13 cellular contexts compared by ENCODE assay signal in the genomic region with DNA sequence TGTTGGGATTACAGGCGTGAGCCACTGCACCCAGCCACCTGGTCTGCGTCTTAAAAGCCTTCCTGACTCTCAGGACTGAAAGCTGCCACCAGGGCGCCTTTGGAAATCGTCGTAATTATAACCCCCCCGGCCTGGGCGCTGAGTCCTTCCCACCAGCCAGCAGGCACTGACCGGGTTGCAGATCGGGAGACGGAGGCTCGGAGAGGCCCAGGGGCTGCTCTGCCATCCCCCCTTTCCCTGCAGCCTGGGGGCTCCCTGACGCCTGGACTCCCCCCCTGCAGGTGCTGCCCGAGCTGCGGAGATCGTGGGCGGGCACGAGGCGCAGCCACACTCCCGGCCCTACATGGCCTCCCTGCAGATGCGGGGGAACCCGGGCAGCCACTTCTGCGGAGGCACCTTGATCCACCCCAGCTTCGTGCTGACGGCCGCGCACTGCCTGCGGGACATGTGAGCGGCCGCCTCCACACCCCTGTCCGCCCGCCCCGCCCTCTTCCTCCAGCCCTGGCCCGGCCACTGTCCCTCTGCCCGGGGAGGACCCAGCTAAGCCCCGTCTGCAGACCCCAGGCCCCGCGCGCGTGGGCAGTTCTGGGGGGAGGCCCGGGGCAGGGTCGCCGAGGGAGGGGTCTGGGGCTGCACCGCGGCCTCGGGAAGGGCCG. TPM values are rescaled to one million over a fixed set of nuclear protein-coding genes. Genes with fewer than 3 reads are reported as not detected.
DNase-seq lines count a peak whose midpoint lies in the region; TF ChIP-seq lines count a peak whose summit lies in the region.
"Had no signal": no experiment of that assay in that cellular context is flagged by ENCODE, and none has a peak within 500 bp of the region (broad histone marks: within the 10 kb centered on the region; RNA-seq: fewer than 3 reads in every experiment).

No MANE protein-coding gene starts in this region.

- H3K9ac ChIP-seq in iPS-15b (ENCODE audit: low read depth, low read length): no peak overlapping the region

- WGBS in stomach, 5 donors: 4 to 12% (median 7%) methylated on average over 7 to 46 of the region's 46 CpGs

- H3K9me3 ChIP-seq in iPS-15b (ENCODE audit: control insufficient read depth, insufficient read depth, low read length): no peaks in the 10 kb centered on the region
- H3K9me3 ChIP-seq in stomach: no peaks in the 10 kb centered on the region

- DNase-seq in NCI-H2196 (lab: John Stamatoyannopoulos, UW; ENCODE audit: unreplicated experiment): peak; percentile 29
- no peak for DNase-seq in NCI-H2196 treated with DMSO at 0.1 percent for 48 hours (lab: John Stamatoyannopoulos, UW; ENCODE audit: unreplicated experiment)
- peak; percentile 58 for DNase-seq in stomach
- no peak for DNase-seq in EL
- no peak for DNase-seq in globus pallidus (ENCODE audit: low spot score)
- no peak for DNase-seq in NAMALWA (ENCODE audit: low spot score)
- DNase-seq: AML-193, SHP77 had no signal

- no peak for TF ChIP-seq EP300 in stomach (IDR thresholded peaks at IDR 0.05)

- H3K4me3 ChIP-seq in WI38 (ENCODE audit: low read depth, low read length) (0 out of 2 replicates have a peak overlapping the region, but pooled peaks have one; percentile 24), iPS-15b (ENCODE audit: low read depth, low read length) (peak overlapping the region; percentile 39), stomach (peak overlapping the region in 3 of 4 donors; percentile 22 to 34 (median 26))

- H3K36me3 ChIP-seq in iPS-15b (ENCODE audit: control insufficient read depth, insufficient read depth, low read length) (no peaks in the 10 kb centered on the region), stomach (no peaks in the 10 kb centered on the region)

- TF ChIP-seq POLR2A in stomach (IDR thresholded peaks at IDR 0.05): no peak

- TF ChIP-seq CTCF in WI38 (IDR thresholded peaks at IDR 0.05; ENCODE audit: low read depth, low read length) (no peak), stomach (IDR thresholded peaks at IDR 0.05) (peak in 1 of 7 experiments; percentile 15)

- H3K4me1 ChIP-seq in iPS-15b (ENCODE audit: control insufficient read depth, insufficient read depth, low read length): no peaks in the 10 kb centered on the region
- peaks cover 10 to 29% (median 18%) of the 10 kb centered on the region in 4 donors for H3K4me1 ChIP-seq in stomach

- H3K27me3 ChIP-seq in iPS-15b (ENCODE audit: control insufficient read depth, insufficient read depth, low read length) (peaks cover 2% of the 10 kb centered on the region), stomach (peaks cover 5 to 95% (median 60%) of the 10 kb centered on the region in 3 donors)

- intact Hi-C loops in stomach (cut with DNase I; ENCODE audit: low total_unique reads): no loop called here

- H3K27ac ChIP-seq in stomach: no peak overlapping the region

RNA-seq across cellular contexts. Expression of a gene that starts 2.5 kb away (rescaled TPM):
- total RNA-seq in stomach: 1 to 10 TPM in 1 of 5 donors, not detected in 4; 2.6 TPM
- under 1 TPM in 1 of 3 donors, not detected in 2; 0.15 TPM for polyA plus RNA-seq in stomach
- total RNA-seq: fibroblast of lung, pulmonary artery endothelial cell, subcutaneous adipose tissue had no signal
- polyA plus RNA-seq: fibroblast of lung had no signal

RNA-seq across cellular contexts. Expression of a gene that starts 8.8 kb away (rescaled TPM):
- total RNA-seq in stomach: 10 to 100 TPM in 1 of 5 donors, 1 to 10 TPM in 1, not detected in 3; 2.9 to 10.5 TPM
- polyA plus RNA-seq in stomach: 1 to 10 TPM in 2 of 3 donors, not detected in 1; 1.1 to 3.4 TPM
- total RNA-seq: pulmonary artery endothelial cell had no signal

RNA-seq across cellular contexts. Expression of a gene that starts 15.7 kb away (rescaled TPM):
- under 1 TPM in 1 of 5 donors, not detected in 4; 0.55 TPM for total RNA-seq in stomach
- polyA plus RNA-seq in stomach: 1 to 10 TPM in 1 of 3 donors, under 1 TPM in 2; 0.53 to 1.5 (median 1.00) TPM
- total RNA-seq: pulmonary artery endothelial cell had no signal
- polyA plus RNA-seq: fibroblast of lung had no signal

RNA-seq across cellular contexts. Expression of a gene that starts 16.2 kb away (rescaled TPM):
- total RNA-seq in stomach: 1,000 to 10,000 TPM in 1 of 5 donors, 100 to 1,000 TPM in 3, 10 to 100 TPM in 1; 36.6 to 1,275 (median 118) TPM
- polyA plus RNA-seq in stomach: 100 to 1,000 TPM in 2 of 3 donors, 10 to 100 TPM in 1; 48.7 to 204 (median 140) TPM

RNA-seq across cellular contexts. Expression of a gene that starts 21.6 kb away (rescaled TPM):
- total RNA-seq in stomach: under 1 TPM in 1 of 5 donors, not detected in 4; 0.55 TPM
- polyA plus RNA-seq in stomach: under 1 TPM in 1 of 3 donors, not detected in 2; 0.46 TPM
- total RNA-seq: subcutaneous adipose tissue had no signal

Comparison
In these comparisons a context has a peak if more than half of its experiments do, and no peak if none do; other contexts are left out.
1. DNase-seq: peak in NCI-H2196 (single experiment) and stomach (single experiment); none in NCI-H2196 treated with DMSO at 0.1 percent for 48 hours (single experiment), EL (single experiment), globus pallidus (single experiment) and NAMALWA (single experiment).
2. Peak in every context shown above with its lines, with median percentiles within 50 percentile points of each other: H3K4me3 ChIP-seq.